In genomic region chr11:59802639-59803176, GRCh38 we compare ENCODE assay signal across 1 cellular context.
TF ChIP-seq lines count a peak whose summit lies in the region.

No MANE protein-coding gene starts in this region.

TF ChIP-seq in GM23338, 12 proteins besides CTCF, POLR2A, EP300 and RAD21 (continued from another document):
- TF ChIP-seq, protein P1, sequence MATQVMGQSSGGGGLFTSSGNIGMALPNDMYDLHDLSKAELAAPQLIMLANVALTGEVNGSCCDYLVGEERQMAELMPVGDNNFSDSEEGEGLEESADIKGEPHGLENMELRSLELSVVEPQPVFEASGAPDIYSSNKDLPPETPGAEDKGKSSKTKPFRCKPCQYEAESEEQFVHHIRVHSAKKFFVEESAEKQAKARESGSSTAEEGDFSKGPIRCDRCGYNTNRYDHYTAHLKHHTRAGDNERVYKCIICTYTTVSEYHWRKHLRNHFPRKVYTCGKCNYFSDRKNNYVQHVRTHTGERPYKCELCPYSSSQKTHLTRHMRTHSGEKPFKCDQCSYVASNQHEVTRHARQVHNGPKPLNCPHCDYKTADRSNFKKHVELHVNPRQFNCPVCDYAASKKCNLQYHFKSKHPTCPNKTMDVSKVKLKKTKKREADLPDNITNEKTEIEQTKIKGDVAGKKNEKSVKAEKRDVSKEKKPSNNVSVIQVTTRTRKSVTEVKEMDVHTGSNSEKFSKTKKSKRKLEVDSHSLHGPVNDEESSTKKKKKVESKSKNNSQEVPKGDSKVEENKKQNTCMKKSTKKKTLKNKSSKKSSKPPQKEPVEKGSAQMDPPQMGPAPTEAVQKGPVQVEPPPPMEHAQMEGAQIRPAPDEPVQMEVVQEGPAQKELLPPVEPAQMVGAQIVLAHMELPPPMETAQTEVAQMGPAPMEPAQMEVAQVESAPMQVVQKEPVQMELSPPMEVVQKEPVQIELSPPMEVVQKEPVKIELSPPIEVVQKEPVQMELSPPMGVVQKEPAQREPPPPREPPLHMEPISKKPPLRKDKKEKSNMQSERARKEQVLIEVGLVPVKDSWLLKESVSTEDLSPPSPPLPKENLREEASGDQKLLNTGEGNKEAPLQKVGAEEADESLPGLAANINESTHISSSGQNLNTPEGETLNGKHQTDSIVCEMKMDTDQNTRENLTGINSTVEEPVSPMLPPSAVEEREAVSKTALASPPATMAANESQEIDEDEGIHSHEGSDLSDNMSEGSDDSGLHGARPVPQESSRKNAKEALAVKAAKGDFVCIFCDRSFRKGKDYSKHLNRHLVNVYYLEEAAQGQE (IDR thresholded peaks at IDR 0.05; ENCODE audit: unreplicated experiment) = no peak
- TF ChIP-seq EZH2phosphoT487 (IDR thresholded peaks at IDR 0.05; ENCODE audit: unreplicated experiment) = no peak
TF ChIP-seq in GM23338: peak in this region for 0.
